In the genomic region with DNA sequence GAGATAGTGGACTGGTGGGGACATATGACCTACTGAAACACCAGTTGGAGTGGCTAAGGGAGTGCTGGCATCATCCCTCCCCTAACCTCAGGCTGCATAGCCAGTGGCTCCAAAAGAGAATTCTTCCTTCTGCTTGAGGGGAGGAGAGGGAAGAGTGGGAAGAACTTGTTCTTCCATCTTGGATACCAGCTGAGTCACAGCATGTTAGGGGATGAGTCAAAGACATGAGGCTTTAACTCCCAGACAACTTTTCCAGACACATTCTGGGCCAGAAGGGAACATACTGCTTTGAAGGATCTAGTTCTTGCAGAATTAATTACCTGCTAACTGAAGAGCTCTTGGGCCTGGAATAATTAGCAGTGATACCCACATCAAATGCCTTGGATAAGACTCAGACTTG, we compare ENCODE assay signal across 1 cellular context.
TF ChIP-seq lines count a peak whose summit lies in the region.

No MANE protein-coding gene starts in this region.

TF ChIP-seq in H1, 55 proteins besides CTCF, POLR2A, EP300 and RAD21 (continued from another document):
- TF ChIP-seq, protein P1, sequence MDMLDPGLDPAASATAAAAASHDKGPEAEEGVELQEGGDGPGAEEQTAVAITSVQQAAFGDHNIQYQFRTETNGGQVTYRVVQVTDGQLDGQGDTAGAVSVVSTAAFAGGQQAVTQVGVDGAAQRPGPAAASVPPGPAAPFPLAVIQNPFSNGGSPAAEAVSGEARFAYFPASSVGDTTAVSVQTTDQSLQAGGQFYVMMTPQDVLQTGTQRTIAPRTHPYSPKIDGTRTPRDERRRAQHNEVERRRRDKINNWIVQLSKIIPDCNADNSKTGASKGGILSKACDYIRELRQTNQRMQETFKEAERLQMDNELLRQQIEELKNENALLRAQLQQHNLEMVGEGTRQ (IDR thresholded peaks at IDR 0.05; ENCODE audit: low read length), result no peak
- TF ChIP-seq RBBP5 (IDR thresholded peaks at IDR 0.05; ENCODE audit: borderline replicate concordance, low read depth, low read length), result no peak
- TF ChIP-seq SUZ12 (IDR thresholded peaks at IDR 0.05; ENCODE audit: low read length), result no peak
- TF ChIP-seq TCF12 (IDR thresholded peaks at IDR 0.05; ENCODE audit: low read depth, low read length), result no peak
- TF ChIP-seq JUND (IDR thresholded peaks at IDR 0.05; ENCODE audit: low read length), result no peak
- TF ChIP-seq RNF2 (IDR thresholded peaks at IDR 0.05; ENCODE audit: borderline replicate concordance, low read depth, low read length, missing control alignments, poor library complexity, severe bottlenecking), result no peak
- no peak for TF ChIP-seq MAFK (IDR thresholded peaks at IDR 0.05; ENCODE audit: low read depth, low read length)
- TF ChIP-seq SP2 (IDR thresholded peaks at IDR 0.05; ENCODE audit: low read length), result no peak
TF ChIP-seq in H1: peak in this region for 0.
